In the genomic region with DNA sequence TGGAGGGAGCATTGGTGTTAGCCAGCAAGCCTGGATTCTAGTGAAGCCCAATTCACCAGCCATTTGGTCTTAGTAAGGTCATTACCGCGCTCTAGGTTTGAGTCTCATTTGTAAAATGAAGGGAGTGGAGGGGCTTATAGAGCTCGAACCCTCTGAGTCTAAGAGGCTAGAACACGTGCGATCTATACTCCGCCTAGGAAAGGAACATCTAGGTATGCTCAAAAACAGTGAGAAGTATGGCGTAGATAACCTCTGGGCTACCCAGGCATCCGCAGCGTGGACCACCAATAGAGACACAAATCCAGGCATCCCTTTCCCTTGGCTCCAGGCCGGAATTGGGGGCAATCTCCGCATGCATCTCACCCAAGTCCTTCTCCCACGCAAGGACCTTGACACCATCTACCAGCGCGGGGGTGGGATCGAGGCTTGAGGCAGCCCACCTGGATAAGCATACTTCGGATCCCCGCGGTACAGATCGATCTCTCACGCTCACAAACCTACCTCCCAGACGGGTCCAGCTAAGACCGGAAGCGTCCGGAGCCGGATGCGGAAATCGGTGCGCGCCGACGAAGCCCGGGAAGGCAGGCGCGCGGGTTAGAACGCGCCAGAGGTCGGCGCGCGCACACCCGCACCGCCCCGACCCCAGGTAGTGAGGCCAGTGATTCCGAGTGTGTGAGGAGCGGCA, we compare ENCODE assay signal across 8 cellular contexts. TPM values are rescaled to one million over a fixed set of nuclear protein-coding genes. Genes with fewer than 3 reads are reported as not detected.
DNase-seq lines count a peak whose midpoint lies in the region; ATAC-seq lines count a peak whose summit lies in the region.

A gene (plus strand): TSS at position 556 of the 685 bp plus-strand sequence. CDS start 636 bp downstream, outside the sequence.

- peak within 1 kb of the TSS; percentile 79 for H3K27ac ChIP-seq in BLaER1
- H3K27ac ChIP-seq in duodenal mucosa (ENCODE audit: low read depth, low read length): peak within 1 kb of the TSS; percentile 98

- H3K4me3 ChIP-seq in BLaER1 (peak within 1 kb of the TSS; percentile 87), duodenal mucosa (ENCODE audit: low read depth in 1 of 2, low read length in 2 of 2) (peak within 1 kb of the TSS; percentile 99 to 100)

- ATAC-seq in GM18909 (IDR thresholded peaks at IDR 0.05; ENCODE audit: poor library complexity, unreplicated experiment): peak; percentile 64
- peak; percentile 37 for ATAC-seq in HG03103 (IDR thresholded peaks at IDR 0.05; ENCODE audit: low read depth, unreplicated experiment)

- H3K9me3 ChIP-seq in BLaER1 (no peaks in the 10 kb centered on the region), duodenal mucosa (ENCODE audit: control insufficient read depth in 1 of 2, low read length in 2 of 2) (no peaks in the 10 kb centered on the region)

- peak; percentile 68 to 92 for DNase-seq in NCI-H446 (lab: John Stamatoyannopoulos, UW)
- DNase-seq in activated CD4-positive, CD25-positive, alpha-beta regulatory T cell treated with anti-CD3 and anti-CD28 coated beads, Interleukin-2, amount 50 U/mL, for 72 hours: peak; percentile 84
- peak; percentile 81 to 85 for DNase-seq in lung microvascular endothelial cell (ENCODE audit: low read depth in 2 of 2)
- peak; percentile 39 for DNase-seq in stimulated activated CD8-positive, alpha-beta memory T cell treated with anti-CD3 and anti-CD28 coated beads, Interleukin-15, amount 100 ng/mL, for 1 hour (ENCODE audit: low read depth)

- H3K4me1 ChIP-seq in BLaER1: peaks cover 44% of the 10 kb centered on the region
- peaks cover 41 to 44% of the 10 kb centered on the region in 2 donors for H3K4me1 ChIP-seq in duodenal mucosa (ENCODE audit: control insufficient read depth in 1 of 2, insufficient read depth in 2 of 2, low read length in 2 of 2)

- peaks cover 38% of the 10 kb centered on the region for H3K36me3 ChIP-seq in BLaER1
- H3K36me3 ChIP-seq in duodenal mucosa (ENCODE audit: control insufficient read depth in 1 of 2, insufficient read depth in 2 of 2, low read length in 2 of 2): peaks cover 19 to 30% of the 10 kb centered on the region in 2 donors

- H4K20me1 ChIP-seq in BLaER1: peaks cover 48% of the 10 kb centered on the region

- H3K27me3 ChIP-seq in BLaER1 (no peaks in the 10 kb centered on the region), duodenal mucosa (ENCODE audit: control insufficient read depth in 1 of 2, insufficient read depth in 2 of 2, low read length in 2 of 2) (no peaks in the 10 kb centered on the region)

- H3K9ac ChIP-seq in BLaER1 (peak within 1 kb of the TSS; percentile 91), duodenal mucosa (ENCODE audit: low read depth in 1 of 2, low read length in 2 of 2) (peak within 1 kb of the TSS; percentile 100)

- peak within 1 kb of the TSS; percentile 99 for H3K4me2 ChIP-seq in BLaER1

RNA-seq across cellular contexts. Expression of the gene that starts here (rescaled TPM):
- total RNA-seq in lung microvascular endothelial cell: 6.5 and 18.3 TPM in 2 replicates

Comparison
In these comparisons a context has a peak if more than half of its experiments do, and no peak if none do; other contexts are left out.
1. Peak in every context shown above with its lines: DNase-seq, ATAC-seq, H3K4me3 ChIP-seq and H3K27ac ChIP-seq.